ENCODE assay signal across 11 cellular contexts in genomic region chr9:129867138-129868032, GRCh38. TPM values are rescaled to one million over a fixed set of nuclear protein-coding genes. Genes with fewer than 3 reads are reported as not detected.
DNase-seq lines count a peak whose midpoint lies in the region; ATAC-seq, FAIRE-seq and TF ChIP-seq lines count a peak whose summit lies in the region.
"Had no signal": no experiment of that assay in that cellular context is flagged by ENCODE, and none has a peak within 500 bp of the region (broad histone marks: within the 10 kb centered on the region; RNA-seq: fewer than 3 reads in every experiment).

No MANE protein-coding gene starts in this region.

- peaks cover 30% of the 10 kb centered on the region for H3K36me3 Mint-ChIP-seq in activated CD4-positive, alpha-beta memory T cell treated with anti-CD3 and anti-CD28 coated beads for 36 hours

- TF ChIP-seq CTCF in A549 (IDR thresholded peaks at IDR 0.05), result no peak
- TF ChIP-seq CTCF in GM12874 (IDR thresholded peaks at IDR 0.05; ENCODE audit: insufficient read depth, low read depth, low read length), result 0 out of 2 replicates have a peak, but pooled peaks have one; percentile 9

- in situ Hi-C loops in HAP-1 (cut with MboI; ENCODE audit: low sequenced_read_pairs), result no loop called here

- TF ChIP-seq EP300 in A549 (IDR thresholded peaks at IDR 0.05), result no peak

- H3K27me3 Mint-ChIP-seq in activated CD4-positive, alpha-beta memory T cell treated with anti-CD3 and anti-CD28 coated beads for 36 hours, result no peaks in the 10 kb centered on the region

- no peak overlapping the region for H3K4me3 Mint-ChIP-seq in activated CD4-positive, alpha-beta memory T cell treated with anti-CD3 and anti-CD28 coated beads for 36 hours

- no peak overlapping the region for H3K4me2 ChIP-seq in A549
- H3K4me2 ChIP-seq: KMS-11 had no signal

- no peak for FAIRE-seq in A549 (lab: Jason Lieb, UNC)
- FAIRE-seq: urothelium cell line had no signal

- H3K4me1 ChIP-seq in A549, result no peaks in the 10 kb centered on the region
- H3K4me1 ChIP-seq in HAP-1, result no peaks in the 10 kb centered on the region

- H3K9me3 Mint-ChIP-seq in activated CD4-positive, alpha-beta memory T cell treated with anti-CD3 and anti-CD28 coated beads for 36 hours, result no peaks in the 10 kb centered on the region

- peak in 1 of 2 experiments; percentile 19; a peak in 1 of 5 replicates for TF ChIP-seq RAD21 in A549 (conservative IDR thresholded peaks at IDR 0.05 in 1 of 2, IDR thresholded peaks at IDR 0.05 in 1 of 2)

- intact Hi-C loops in activated CD4-positive, alpha-beta memory T cell treated with anti-CD3 and anti-CD28 coated beads for 36 hours (cut with micrococcal nuclease), result loop anchor here (2.0 kb wide), 1 partner anchor 65 kb away; the partner anchor contains the start of gene TOR1B

- CTCF ChIA-PET in A549 (lab: Yijun Ruan, JAX), result interaction anchor here (0.6 to 1.8 kb wide), 6 partner anchors 9 to 695 kb away, joined by 3 to 5 read pairs (median 3); no protein-coding TSS in a partner anchor
- CTCF ChIA-PET in activated CD4-positive, alpha-beta memory T cell treated with anti-CD3 and anti-CD28 coated beads for 36 hours (lab: Charles Lee), result interaction anchor here (1.1 to 1.3 kb wide), 2 partner anchors 18 to 19 kb away, joined by 3 to 4 read pairs; no protein-coding TSS in a partner anchor

- 0 out of 2 replicates have a peak, but pooled peaks cover 3% of the 10 kb centered on the region for H3K36me3 ChIP-seq in HAP-1 (replicated peaks)

- H3K27me3 ChIP-seq in HAP-1 (ENCODE audit: low read depth), result no peaks in the 10 kb centered on the region

- peaks cover 84% of the 10 kb centered on the region for H3K4me1 Mint-ChIP-seq in activated CD4-positive, alpha-beta memory T cell treated with anti-CD3 and anti-CD28 coated beads for 36 hours (ENCODE audit: low read depth)

- DNase-seq in A549 (ENCODE audit: low read depth in 1 of 2, low spot score in 1 of 2) (no peak), erythroblast (lab: John Stamatoyannopoulos, UW) (peak; percentile 40 to 51), HAP-1 (ENCODE audit: low spot score in 2 of 2) (no peak)
- DNase-seq in activated CD4-positive, alpha-beta memory T cell treated with anti-CD3 and anti-CD28 coated beads for 36 hours, result peak; percentile 50
- DNase-seq: kidney glomerular epithelial cell had no signal

- peak overlapping the region; percentile 85 for H3K27ac Mint-ChIP-seq in activated CD4-positive, alpha-beta memory T cell treated with anti-CD3 and anti-CD28 coated beads for 36 hours

- WGBS in A549 (ENCODE audit: missing lambda C conversion rate), result 79% methylated on average over 17 of the region's 18 CpGs

- H3K9me3 ChIP-seq in A549, result no peaks in the 10 kb centered on the region
- H3K9me3 ChIP-seq in HAP-1, result no peaks in the 10 kb centered on the region

- ATAC-seq in A549, result peak; percentile 42 to 81
- ATAC-seq in GM19351 (IDR thresholded peaks at IDR 0.05; ENCODE audit: unreplicated experiment), result no peak
- ATAC-seq in HG03439 (IDR thresholded peaks at IDR 0.05; ENCODE audit: unreplicated experiment), result no peak
- ATAC-seq in GM18868 (IDR thresholded peaks at IDR 0.05; ENCODE audit: unreplicated experiment), result no peak

- TF ChIP-seq POLR2A in A549 (IDR thresholded peaks at IDR 0.05; ENCODE audit: low read length), result no peak
- TF ChIP-seq POLR2A in erythroblast (IDR thresholded peaks at IDR 0.05; ENCODE audit: low read length), result no peak

- no peak overlapping the region for H3K4me3 ChIP-seq in A549
- no peak overlapping the region for H3K4me3 ChIP-seq in HAP-1

- POLR2A ChIA-PET in A549 (lab: Yijun Ruan, JAX), result no interaction called here
- POLR2A ChIA-PET in activated CD4-positive, alpha-beta memory T cell treated with anti-CD3 and anti-CD28 coated beads for 36 hours (lab: Charles Lee), result interaction anchor here (1.1 to 5.1 kb wide), 4 partner anchors 19 to 31 kb away, joined by 3 to 35 read pairs (median 14); partner anchors contain the start of genes C9orf78 and USP20

- no peak overlapping the region for H3K27ac ChIP-seq in A549
- H3K27ac ChIP-seq: KMS-11 had no signal

TF ChIP-seq in A549, 52 proteins besides CTCF, POLR2A, EP300 and RAD21:
- TF ChIP-seq KDM1A (IDR thresholded peaks at IDR 0.05; ENCODE audit: low read depth), result no peak

RNA-seq across cellular contexts. Expression of gene USP20, which starts 32.1 kb away (rescaled TPM):
- polyA plus RNA-seq in A549 (2011; rRNA removed) (3.8 and 3.9 TPM in 2 replicates), A549 (2017; fragmentation: RNase III; extraction: RNeasy Plus Mini Kit Qiagen cat#74134 plus additional on column Dnase treatment) (5.0 to 5.9 TPM (median 5.9 TPM) in 3 replicates)
- polyA plus RNA-seq in A549 (2012; cell fraction: cytosol; rRNA removed), result 6.7 and 7.7 TPM in 2 replicates
- 27.3 and 32.5 TPM in 2 replicates for polyA plus RNA-seq in A549 (2012; cell fraction: nucleus; rRNA removed)
- polyA minus RNA-seq in A549 (2011; rRNA and poly(A)+ RNA removed), result 6.6 and 8.8 TPM in 2 replicates
- total RNA-seq in activated CD4-positive, alpha-beta memory T cell treated with anti-CD3 and anti-CD28 coated beads for 36 hours, result 10 to 100 TPM; 51.6 to 55.3 TPM

RNA-seq across cellular contexts. Expression of gene C9orf78, which starts 32.3 kb away (rescaled TPM):
- polyA plus RNA-seq in A549 (2011; rRNA removed) (58.0 and 91.4 TPM in 2 replicates), A549 (2017; fragmentation: RNase III; extraction: RNeasy Plus Mini Kit Qiagen cat#74134 plus additional on column Dnase treatment) (111 to 131 TPM (median 127 TPM) in 3 replicates)
- 34.3 and 38.0 TPM in 2 replicates for polyA plus RNA-seq in A549 (2012; cell fraction: cytosol; rRNA removed)
- polyA plus RNA-seq in A549 (2012; cell fraction: nucleus; rRNA removed), result 6.0 and 10.5 TPM in 2 replicates
- polyA minus RNA-seq in A549 (2011; rRNA and poly(A)+ RNA removed), result 7.8 and 8.7 TPM in 2 replicates
- total RNA-seq in activated CD4-positive, alpha-beta memory T cell treated with anti-CD3 and anti-CD28 coated beads for 36 hours, result 10 to 100 TPM; 43.6 to 47.0 TPM

RNA-seq across cellular contexts. Expression of gene TOR1A, which starts 43.4 kb away (rescaled TPM):
- polyA plus RNA-seq in A549 (2011; rRNA removed), result 74.9 and 77.3 TPM in 2 replicates
- polyA plus RNA-seq in A549 (2012; cell fraction: cytosol; rRNA removed), result 52.8 and 62.0 TPM in 2 replicates
- 42.8 and 52.6 TPM in 2 replicates for polyA plus RNA-seq in A549 (2012; cell fraction: nucleus; rRNA removed)
- polyA plus RNA-seq in A549 (2017; fragmentation: RNase III; extraction: RNeasy Plus Mini Kit Qiagen cat#74134 plus additional on column Dnase treatment), result 52.3 to 58.7 TPM (median 54.0 TPM) in 3 replicates
- 35.7 and 38.4 TPM in 2 replicates for polyA minus RNA-seq in A549 (2011; rRNA and poly(A)+ RNA removed)
- 10 to 100 TPM; 38.5 to 41.6 TPM for total RNA-seq in activated CD4-positive, alpha-beta memory T cell treated with anti-CD3 and anti-CD28 coated beads for 36 hours

Comparison
In these comparisons a context has a peak if more than half of its experiments do, and no peak if none do; other contexts are left out.
1. ATAC-seq: peak in A549 (2 of 2); none in GM19351 (single experiment), HG03439 (single experiment) and GM18868 (single experiment).
2. DNase-seq: peak in activated CD4-positive, alpha-beta memory T cell treated with anti-CD3 and anti-CD28 coated beads for 36 hours (single experiment) and erythroblast (2 of 2); none in A549 (0 of 2) and HAP-1 (0 of 2).